Comparison of ENCODE assay signal across 1 cellular context in the genomic region with DNA sequence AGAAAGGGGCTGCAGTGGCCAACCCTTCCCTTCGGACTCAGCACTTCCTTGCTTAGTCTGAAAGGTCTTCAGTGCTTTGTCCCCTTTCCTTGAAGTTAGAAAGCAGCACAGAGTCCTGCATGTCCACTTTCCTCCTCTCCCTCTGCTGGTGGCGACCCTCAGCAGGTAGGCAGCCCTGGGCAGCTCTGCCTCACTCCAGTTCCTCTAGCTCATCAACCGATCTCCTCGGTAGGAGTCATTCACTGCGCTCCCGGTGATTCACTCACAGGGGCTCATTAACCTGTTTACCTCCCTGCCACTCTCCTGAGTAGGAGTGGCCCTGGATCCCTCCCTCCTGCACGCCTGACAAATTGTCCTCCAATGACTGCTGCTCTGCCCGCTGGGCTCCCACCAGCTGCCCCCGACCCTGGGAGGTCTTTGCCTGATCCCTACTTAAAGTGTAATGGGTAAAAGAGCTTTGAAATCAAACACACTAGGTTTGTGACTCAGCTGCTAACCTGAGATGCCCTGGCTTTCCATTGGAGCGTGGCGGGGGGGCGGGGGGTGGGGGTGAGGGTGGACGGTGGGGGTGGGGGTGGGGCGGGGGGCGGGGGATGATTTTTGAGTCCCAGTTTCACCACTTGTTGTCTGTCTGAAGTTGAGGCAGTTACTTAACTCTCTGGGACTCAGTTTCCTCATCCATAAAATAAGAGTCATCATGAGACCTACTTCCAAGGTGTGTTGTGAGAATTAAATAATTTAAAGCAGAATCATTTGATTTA.
A peak's percentile ranks its signal among the peaks of the same experiment; 100 is the strongest.
TF ChIP-seq lines count a peak whose summit lies in the region.

No MANE protein-coding gene starts in this region.

TF ChIP-seq in A549, 52 proteins besides CTCF, POLR2A, EP300 and RAD21 (continued from another document):
- TF ChIP-seq, protein P1, sequence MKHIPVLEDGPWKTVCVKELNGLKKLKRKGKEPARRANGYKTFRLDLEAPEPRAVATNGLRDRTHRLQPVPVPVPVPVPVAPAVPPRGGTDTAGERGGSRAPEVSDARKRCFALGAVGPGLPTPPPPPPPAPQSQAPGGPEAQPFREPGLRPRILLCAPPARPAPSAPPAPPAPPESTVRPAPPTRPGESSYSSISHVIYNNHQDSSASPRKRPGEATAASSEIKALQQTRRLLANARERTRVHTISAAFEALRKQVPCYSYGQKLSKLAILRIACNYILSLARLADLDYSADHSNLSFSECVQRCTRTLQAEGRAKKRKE (CRISPR knock-in tag; IDR thresholded peaks at IDR 0.05; ENCODE audit: low read depth) = peak; percentile 32; the same call in 1 of the 2 replicates
- 0 out of 2 replicates have a peak, but pooled peaks have one; percentile 28 for TF ChIP-seq HOXB13 (CRISPR knock-in tag; IDR thresholded peaks at IDR 0.05; ENCODE audit: low read depth)
- peak; percentile 17; the same call in 1 of the 2 replicates for TF ChIP-seq RCOR1 (IDR thresholded peaks at IDR 0.05; ENCODE audit: low read depth, low read length)
- TF ChIP-seq, protein P2, sequence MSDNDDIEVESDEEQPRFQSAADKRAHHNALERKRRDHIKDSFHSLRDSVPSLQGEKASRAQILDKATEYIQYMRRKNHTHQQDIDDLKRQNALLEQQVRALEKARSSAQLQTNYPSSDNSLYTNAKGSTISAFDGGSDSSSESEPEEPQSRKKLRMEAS (IDR thresholded peaks at IDR 0.05) = peak; percentile 66
- TF ChIP-seq, protein P3, sequence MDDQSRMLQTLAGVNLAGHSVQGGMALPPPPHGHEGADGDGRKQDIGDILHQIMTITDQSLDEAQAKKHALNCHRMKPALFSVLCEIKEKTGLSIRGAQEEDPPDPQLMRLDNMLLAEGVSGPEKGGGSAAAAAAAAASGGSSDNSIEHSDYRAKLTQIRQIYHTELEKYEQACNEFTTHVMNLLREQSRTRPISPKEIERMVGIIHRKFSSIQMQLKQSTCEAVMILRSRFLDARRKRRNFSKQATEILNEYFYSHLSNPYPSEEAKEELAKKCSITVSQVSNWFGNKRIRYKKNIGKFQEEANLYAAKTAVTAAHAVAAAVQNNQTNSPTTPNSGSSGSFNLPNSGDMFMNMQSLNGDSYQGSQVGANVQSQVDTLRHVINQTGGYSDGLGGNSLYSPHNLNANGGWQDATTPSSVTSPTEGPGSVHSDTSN (IDR thresholded peaks at IDR 0.05) = peak; percentile 88
